Comparison of ENCODE assay signal across 10 cellular contexts in the genomic region with DNA sequence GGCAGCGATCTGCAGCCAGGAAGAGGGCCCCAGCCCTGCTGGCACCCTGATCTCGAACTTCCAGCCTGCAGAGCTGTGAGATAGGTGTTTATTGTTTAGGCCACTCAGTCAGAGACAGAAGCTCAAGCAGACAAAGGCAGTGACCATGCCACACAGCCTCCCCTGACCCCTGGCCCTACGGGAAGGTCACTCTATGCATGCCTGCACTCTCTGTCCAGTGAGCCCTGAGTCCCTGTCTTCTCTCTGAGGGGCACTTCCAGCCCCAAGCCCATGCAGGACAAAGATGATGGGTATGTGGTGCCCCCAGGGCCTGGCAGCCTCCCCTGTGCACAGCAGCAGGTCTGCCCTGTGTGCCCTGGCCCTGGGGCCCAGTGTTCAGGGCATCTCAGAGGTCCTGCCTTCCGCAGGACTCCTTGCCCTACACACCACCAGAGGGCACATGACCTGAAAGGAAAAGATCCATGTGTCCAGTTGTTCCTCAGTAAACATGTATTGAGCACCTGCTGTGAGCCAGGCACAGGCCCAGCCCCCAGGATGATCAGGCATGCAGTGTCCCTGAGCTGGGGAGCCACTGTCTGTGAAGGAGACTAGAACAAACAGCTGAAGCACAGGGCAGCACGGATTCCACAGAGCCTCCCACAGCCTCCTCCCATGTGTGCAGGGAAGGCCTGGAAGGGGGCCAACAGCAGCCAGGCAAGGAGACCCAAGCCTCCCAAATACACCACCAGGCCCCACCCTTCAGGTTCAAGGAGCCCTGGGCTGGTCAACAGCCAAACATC.
DNase-seq lines count a peak whose midpoint lies in the region; ATAC-seq and TF ChIP-seq lines count a peak whose summit lies in the region.
"Had no signal": no experiment of that assay in that cellular context is flagged by ENCODE, and none has a peak within 500 bp of the region (broad histone marks: within the 10 kb centered on the region; RNA-seq: fewer than 3 reads in every experiment).

No MANE protein-coding gene starts in this region.

- no peak overlapping the region for H2AFZ ChIP-seq in OCI-LY3 (ENCODE audit: low read depth, low read length)

- H3K4me2 ChIP-seq in OCI-LY3 (ENCODE audit: low read length), result no peak overlapping the region

- H3K4me1 ChIP-seq in cardiac muscle cell (ENCODE audit: low read depth) (no peaks in the 10 kb centered on the region), left ventricle myocardium inferior (no peaks in the 10 kb centered on the region), OCI-LY3 (ENCODE audit: low read length) (no peaks in the 10 kb centered on the region), upper lobe of right lung (no peaks in the 10 kb centered on the region)

- H3K36me3 ChIP-seq in cardiac muscle cell, result no peaks in the 10 kb centered on the region
- no peaks in the 10 kb centered on the region for H3K36me3 ChIP-seq in left ventricle myocardium inferior
- no peaks in the 10 kb centered on the region for H3K36me3 ChIP-seq in OCI-LY3 (replicated peaks; ENCODE audit: low read depth, low read length)
- no peaks in the 10 kb centered on the region for H3K36me3 ChIP-seq in upper lobe of right lung

- TF ChIP-seq CTCF in cardiac muscle cell (IDR thresholded peaks at IDR 0.05; ENCODE audit: low read depth, low read length) (peak; percentile 28), left ventricle myocardium inferior (IDR thresholded peaks at IDR 0.05; ENCODE audit: borderline replicate concordance) (no peak), OCI-LY3 (IDR thresholded peaks at IDR 0.05; ENCODE audit: low read depth, low read length) (peak; percentile 6; the same call in 1 of the 2 replicates), fibroblast of pulmonary artery (IDR thresholded peaks at IDR 0.05; ENCODE audit: low read length, missing control alignments) (peak; percentile 21), upper lobe of right lung (IDR thresholded peaks at IDR 0.05) (peak; percentile 11)

- H4K20me1 ChIP-seq in OCI-LY3 (ENCODE audit: insufficient read depth, low read length), result no peaks in the 10 kb centered on the region

- ATAC-seq in upper lobe of right lung (peak; percentile 63), GM18909 (IDR thresholded peaks at IDR 0.05; ENCODE audit: poor library complexity, unreplicated experiment) (no peak)

- intact Hi-C loops in left ventricle myocardium inferior (cut with micrococcal nuclease) (no loop called here), upper lobe of right lung (cut with DNase I) (no loop called here)

- H3K79me2 ChIP-seq in OCI-LY3 (ENCODE audit: low read length), result no peaks in the 10 kb centered on the region

- H3K9me3 ChIP-seq in cardiac muscle cell (ENCODE audit: low read depth) (no peaks in the 10 kb centered on the region), left ventricle myocardium inferior (replicated peaks) (no peaks in the 10 kb centered on the region), OCI-LY3 (ENCODE audit: insufficient read depth, low read length) (no peaks in the 10 kb centered on the region), upper lobe of right lung (no peaks in the 10 kb centered on the region)

- H3K4me3 ChIP-seq in cardiac muscle cell (no peak overlapping the region), left ventricle myocardium inferior (no peak overlapping the region), OCI-LY3 (ENCODE audit: low read length) (no peak overlapping the region), fibroblast of pulmonary artery (replicated peaks; ENCODE audit: low read depth, low read length) (no peak overlapping the region), upper lobe of right lung (no peak overlapping the region)

- no peak overlapping the region for H3K9ac ChIP-seq in OCI-LY3 (ENCODE audit: low read length)

- DNase-seq in cardiac muscle cell (ENCODE audit: low read depth in 1 of 2, low spot score in 1 of 2) (peak in 1 of 2 donors; percentile 7), left ventricle myocardium inferior (no peak), fibroblast of pulmonary artery (ENCODE audit: low read depth) (peak; percentile 6), upper lobe of right lung (no peak), SIG-M5 treated with dmso at 0.1 percent for 504 hours (lab: John Stamatoyannopoulos, UW; ENCODE audit: unreplicated experiment) (no peak)
- no peak for DNase-seq in activated CD4-positive, alpha-beta T cell treated with anti-CD3 and anti-CD28 coated beads, Interleukin-2, amount 50 U/mL, for 48 hours
- DNase-seq: stimulated activated CD4-positive, alpha-beta T cell treated with anti-CD3 and anti-CD28 coated beads, Interleukin-2, amount 100 ng/mL, for 24 hours had no signal

- no peak overlapping the region for H3K27ac ChIP-seq in cardiac muscle cell
- no peak overlapping the region for H3K27ac ChIP-seq in left ventricle myocardium inferior (replicated peaks)
- no peak overlapping the region for H3K27ac ChIP-seq in OCI-LY3 (ENCODE audit: low read length)
- H3K27ac ChIP-seq in upper lobe of right lung, result no peak overlapping the region
- H3K27ac ChIP-seq: HL-60 had no signal

- H3K27me3 ChIP-seq in cardiac muscle cell (no peaks in the 10 kb centered on the region), left ventricle myocardium inferior (ENCODE audit: low read depth) (no peaks in the 10 kb centered on the region), OCI-LY3 (ENCODE audit: low read depth, low read length) (no peaks in the 10 kb centered on the region), upper lobe of right lung (no peaks in the 10 kb centered on the region)
